ENCODE assay signal across 17 cellular contexts in genomic region chr3:30198162-30198561, GRCh38.
A peak's percentile ranks its signal among the peaks of the same experiment; 100 is the strongest.
DNase-seq lines count a peak whose midpoint lies in the region; ATAC-seq and TF ChIP-seq lines count a peak whose summit lies in the region.
"Had no signal": no experiment of that assay in that cellular context is flagged by ENCODE, and none has a peak within 500 bp of the region (broad histone marks: within the 10 kb centered on the region; RNA-seq: fewer than 3 reads in every experiment).

No MANE protein-coding gene starts in this region.

- H3K36me3 ChIP-seq in IMR-90 (ENCODE audit: control insufficient read depth, insufficient read depth, low read length) (no peaks in the 10 kb centered on the region), fibroblast of lung (ENCODE audit: control insufficient read depth, insufficient read depth, low read length) (no peaks in the 10 kb centered on the region), mucosa of descending colon (ENCODE audit: low read depth) (no peaks in the 10 kb centered on the region), PC-9 (ENCODE audit: low read depth) (no peaks in the 10 kb centered on the region), Karpas-422 (ENCODE audit: insufficient read depth, low read length) (no peaks in the 10 kb centered on the region)
- H3K36me3 ChIP-seq: lower lobe of right lung had no signal

- H3K9me3 ChIP-seq in IMR-90 (ENCODE audit: control insufficient read depth, insufficient read depth, low read length) (no peaks in the 10 kb centered on the region), fibroblast of lung (ENCODE audit: control insufficient read depth, insufficient read depth, low read depth, low read length) (no peaks in the 10 kb centered on the region), mucosa of descending colon (no peaks in the 10 kb centered on the region), PC-9 (ENCODE audit: insufficient read depth, low read depth) (no peaks in the 10 kb centered on the region), Karpas-422 (ENCODE audit: low read length) (no peaks in the 10 kb centered on the region)
- H3K9me3 ChIP-seq: lower lobe of right lung had no signal

- H3K9me2 ChIP-seq in PC-9 (ENCODE audit: insufficient read depth) (no peaks in the 10 kb centered on the region), Karpas-422 (replicated peaks; ENCODE audit: insufficient read depth, low read length) (no peaks in the 10 kb centered on the region)

- H2BK5ac ChIP-seq in IMR-90 (ENCODE audit: low read depth, low read length, poor library complexity, severe bottlenecking) = no peak overlapping the region

- H3K18ac ChIP-seq in IMR-90 (ENCODE audit: low read depth, low read length) = no peak overlapping the region; the same call in 1 of the 2 replicates

- no peaks in the 10 kb centered on the region for H3K79me1 ChIP-seq in IMR-90 (ENCODE audit: low read depth in 1 of 2, low read length in 2 of 2)

- ATAC-seq in IMR-90 (ENCODE audit: low read depth) (no peak), mucosa of descending colon (peak; percentile 26), HG03520 (IDR thresholded peaks at IDR 0.05; ENCODE audit: unreplicated experiment) (no peak)
- ATAC-seq: activated CD4-positive, alpha-beta T cell treated with anti-CD3 and anti-CD28 coated beads for 36 hours; GM23338; lower lobe of right lung had no signal

- no peak for DNase-seq in IMR-90
- DNase-seq in SK-N-DZ (ENCODE audit: low spot score) = peak; percentile 97
- no peak for DNase-seq in fibroblast of lung (ENCODE audit: low read depth in 2 of 2)
- DNase-seq in mucosa of descending colon = no peak
- DNase-seq in PC-9 = no peak
- no peak for DNase-seq in Karpas-422
- DNase-seq: activated CD4-positive, alpha-beta T cell treated with anti-CD3 and anti-CD28 coated beads for 36 hours; activated CD8-positive, alpha-beta memory T cell treated with anti-CD3 and anti-CD28 coated beads, Interleukin-2, amount 50 U/mL, for 4 hours; activated naive CD4-positive, alpha-beta T cell; DMS79 treated with DMSO at 0.1 percent for 48 hours; effector CD4-positive, alpha-beta T cell; lower lobe of right lung; NCI-H2029 treated with DMSO at 0.1 percent for 48 hours; NCI-H526 had no signal

- H2AK9ac ChIP-seq in IMR-90 (replicated peaks; ENCODE audit: low read depth, low read length, poor library complexity) = no peak overlapping the region

- H3K4me1 ChIP-seq in IMR-90 (ENCODE audit: control insufficient read depth, insufficient read depth, low read length) = peaks cover 4% of the 10 kb centered on the region
- peaks cover 2% of the 10 kb centered on the region for H3K4me1 ChIP-seq in fibroblast of lung (ENCODE audit: control insufficient read depth, extremely low read depth, insufficient read depth, low read length)
- H3K4me1 ChIP-seq in mucosa of descending colon (ENCODE audit: low read depth) = no peaks in the 10 kb centered on the region
- no peaks in the 10 kb centered on the region for H3K4me1 ChIP-seq in PC-9 (replicated peaks; ENCODE audit: insufficient read depth)
- no peaks in the 10 kb centered on the region for H3K4me1 ChIP-seq in Karpas-422 (ENCODE audit: low read length)

- H3K4me2 ChIP-seq in IMR-90 (ENCODE audit: low read depth, low read length) (no peak overlapping the region), fibroblast of lung (ENCODE audit: extremely low read depth, insufficient read depth, low read length) (no peak overlapping the region), PC-9 (no peak overlapping the region), Karpas-422 (ENCODE audit: low read depth, low read length, poor library complexity, severe bottlenecking) (no peak overlapping the region)
- H3K4me2 ChIP-seq: GM23338 had no signal

- no peaks in the 10 kb centered on the region for H4K20me1 ChIP-seq in IMR-90 (ENCODE audit: insufficient read depth, low read length)
- no peaks in the 10 kb centered on the region for H4K20me1 ChIP-seq in fibroblast of lung (ENCODE audit: control insufficient read depth, extremely low read depth, insufficient read depth, low read length)
- H4K20me1 ChIP-seq in PC-9 (ENCODE audit: insufficient read depth) = no peaks in the 10 kb centered on the region
- H4K20me1 ChIP-seq in Karpas-422 (ENCODE audit: insufficient read depth, low read depth, low read length) = no peaks in the 10 kb centered on the region

- no peak overlapping the region for H3K27ac ChIP-seq in IMR-90 (ENCODE audit: insufficient read depth, low read length)
- no peak overlapping the region for H3K27ac ChIP-seq in fibroblast of lung (ENCODE audit: insufficient read depth, low read length)
- H3K27ac ChIP-seq in PC-9 = no peak overlapping the region
- no peak overlapping the region for H3K27ac ChIP-seq in Karpas-422 (ENCODE audit: low read length)
- H3K27ac ChIP-seq: C4-2B, lower lobe of right lung had no signal

- H3K27me3 ChIP-seq in IMR-90 (ENCODE audit: control insufficient read depth, insufficient read depth, low read length) = no peaks in the 10 kb centered on the region
- no peaks in the 10 kb centered on the region for H3K27me3 ChIP-seq in fibroblast of lung (ENCODE audit: control insufficient read depth, insufficient read depth, low read length)
- no peaks in the 10 kb centered on the region for H3K27me3 ChIP-seq in PC-9 (ENCODE audit: insufficient read depth, low read depth)
- H3K27me3 ChIP-seq in Karpas-422 (ENCODE audit: low read length) = no peaks in the 10 kb centered on the region

- POLR2A ChIA-PET in IMR-90 (lab: Charles Lee; ENCODE audit: unreplicated experiment) = interaction anchor here (1.5 kb wide), 1 partner anchor 408 kb away, joined by 4 read pairs; the partner anchor contains the start of gene TGFBR2
- POLR2A ChIA-PET in PC-9 (lab: Charles Lee; ENCODE audit: unreplicated experiment) = interaction anchor here (0.6 kb wide), 1 partner anchor 403 kb away, joined by 6 read pairs; no protein-coding TSS in a partner anchor

- no peak overlapping the region for H4K91ac ChIP-seq in IMR-90 (ENCODE audit: insufficient read depth, low read depth, low read length)

- TF ChIP-seq CTCF in IMR-90 (conservative IDR thresholded peaks at IDR 0.05; ENCODE audit: low read depth, low read length) (no peak), fibroblast of lung (conservative IDR thresholded peaks at IDR 0.05 in 1 of 2, IDR thresholded peaks at IDR 0.05 in 1 of 2; ENCODE audit: low read depth in 1 of 2, low read length in 2 of 2) (no peak), mucosa of descending colon (IDR thresholded peaks at IDR 0.05) (no peak), PC-9 (conservative IDR thresholded peaks at IDR 0.05) (no peak)

- H4K5ac ChIP-seq in IMR-90 (ENCODE audit: low read depth, low read length) = no peak overlapping the region

- in situ Hi-C loops in IMR-90 (cut with MboI; ENCODE audit: low sequenced_read_pairs) = loop anchor here (5.0 to 10.0 kb wide), 2 partner anchors 86 to 163 kb away; no protein-coding TSS in a partner anchor

- dilution Hi-C loops in IMR-90 (cut with HindIII; ENCODE audit: low sequenced_read_pairs, unreplicated experiment) = no loop called here

- peak overlapping the region; percentile 33; the same call in 1 of the 2 replicates for H3K4ac ChIP-seq in IMR-90 (ENCODE audit: low read depth, low read length)

- H3K56ac ChIP-seq in IMR-90 (ENCODE audit: extremely low read depth, insufficient read depth, low read length) = no peak overlapping the region

- no peak overlapping the region for H3K9ac ChIP-seq in IMR-90 (ENCODE audit: low read depth, low read length)
- no peak overlapping the region for H3K9ac ChIP-seq in fibroblast of lung (ENCODE audit: insufficient read depth, low read length)
- no peak overlapping the region for H3K9ac ChIP-seq in Karpas-422 (ENCODE audit: low read length)

- H3F3A ChIP-seq in PC-9 (ENCODE audit: insufficient read depth, low read depth) = no peaks in the 10 kb centered on the region

- no peak overlapping the region for H3K4me3 ChIP-seq in IMR-90 (ENCODE audit: insufficient read depth, low read depth, low read length)
- no peak overlapping the region for H3K4me3 ChIP-seq in fibroblast of lung (replicated peaks in 1 of 4; ENCODE audit: control extremely low read depth in 1 of 4, insufficient read depth in 1 of 4, low read depth in 3 of 4, low read length in 4 of 4)
- no peak overlapping the region for H3K4me3 ChIP-seq in mucosa of descending colon
- H3K4me3 ChIP-seq in PC-9 = no peak overlapping the region
- no peak overlapping the region for H3K4me3 ChIP-seq in Karpas-422 (ENCODE audit: low read length)
- H3K4me3 ChIP-seq: GM23338, lower lobe of right lung had no signal

- H2BK15ac ChIP-seq in IMR-90 (ENCODE audit: low read depth, low read length) = 0 out of 3 replicates have a peak overlapping the region, but pooled peaks have one; percentile 50

- BruUV-seq in IMR-90 (replicated peaks; lab: Mats Ljungman, UMichigan) (no TSS peak), PC-9 (replicated peaks; lab: Mats Ljungman, UMichigan) (no TSS peak)

- no peak for TF ChIP-seq RAD21 in IMR-90 (IDR thresholded peaks at IDR 0.05; ENCODE audit: low read length)

- no peak overlapping the region for H2AK5ac ChIP-seq in IMR-90 (ENCODE audit: low read depth, low read length)

- no peak overlapping the region for H2BK120ac ChIP-seq in IMR-90 (ENCODE audit: low read depth, low read length)

- no peak overlapping the region for H3K23ac ChIP-seq in IMR-90 (ENCODE audit: low read depth, low read length)

- H2AFZ ChIP-seq in IMR-90 (replicated peaks; ENCODE audit: low read length, poor library complexity) (no peak overlapping the region), fibroblast of lung (ENCODE audit: low read length) (peak overlapping the region; percentile 21), PC-9 (no peak overlapping the region), Karpas-422 (ENCODE audit: low read length) (no peak overlapping the region)
- H2AFZ ChIP-seq: GM23338 had no signal

- no peak overlapping the region for H2BK20ac ChIP-seq in IMR-90 (ENCODE audit: low read depth, low read length)

- peaks cover 2% of the 10 kb centered on the region; the same call in 1 of the 2 replicates for H3K9me1 ChIP-seq in IMR-90 (ENCODE audit: insufficient read depth, low read length)

- H3K14ac ChIP-seq in IMR-90 (replicated peaks; ENCODE audit: low read depth, low read length) = no peak overlapping the region

- H3K79me2 ChIP-seq in fibroblast of lung (ENCODE audit: control insufficient read depth, insufficient read depth, low read length) (no peaks in the 10 kb centered on the region), PC-9 (ENCODE audit: low read depth) (no peaks in the 10 kb centered on the region), Karpas-422 (ENCODE audit: low read length) (no peaks in the 10 kb centered on the region)

- CTCF ChIA-PET in IMR-90 (lab: Yijun Ruan, JAX) (interaction anchor here (0.8 to 2.4 kb wide), 10 partner anchors 10 to 1345 kb away, joined by 3 to 16 read pairs (median 4); no protein-coding TSS in a partner anchor), PC-9 (lab: Charles Lee) (interaction anchor here (0.5 to 1.5 kb wide), 4 partner anchors 84 to 280 kb away, joined by 3 to 8 read pairs (median 4); no protein-coding TSS in a partner anchor)

- TF ChIP-seq POLR2A in IMR-90 (IDR thresholded peaks at IDR 0.05; ENCODE audit: low read depth, low read length) = no peak

- no peak overlapping the region for H4K8ac ChIP-seq in IMR-90 (ENCODE audit: low read depth in 2 of 2, low read length in 2 of 2)

- intact Hi-C loops in IMR-90 (cut with micrococcal nuclease) = loop anchor here (2.0 to 5.0 kb wide), 4 partner anchors 85 to 916 kb away; partner anchors contain the start of genes RBMS3 and TGFBR2
- intact Hi-C loops in mucosa of descending colon (cut with DNase I, micrococcal nuclease) = loop anchor here (5.0 to 10.0 kb wide), 4 partner anchors 83 to 186 kb away; no protein-coding TSS in a partner anchor
- intact Hi-C loops in PC-9 (cut with micrococcal nuclease; ENCODE audit: unreplicated experiment) = loop anchor here (2.0 to 10.0 kb wide), 4 partner anchors 84 to 494 kb away; no protein-coding TSS in a partner anchor
